ENCODE assay signal across 10 cellular contexts in the genomic region with DNA sequence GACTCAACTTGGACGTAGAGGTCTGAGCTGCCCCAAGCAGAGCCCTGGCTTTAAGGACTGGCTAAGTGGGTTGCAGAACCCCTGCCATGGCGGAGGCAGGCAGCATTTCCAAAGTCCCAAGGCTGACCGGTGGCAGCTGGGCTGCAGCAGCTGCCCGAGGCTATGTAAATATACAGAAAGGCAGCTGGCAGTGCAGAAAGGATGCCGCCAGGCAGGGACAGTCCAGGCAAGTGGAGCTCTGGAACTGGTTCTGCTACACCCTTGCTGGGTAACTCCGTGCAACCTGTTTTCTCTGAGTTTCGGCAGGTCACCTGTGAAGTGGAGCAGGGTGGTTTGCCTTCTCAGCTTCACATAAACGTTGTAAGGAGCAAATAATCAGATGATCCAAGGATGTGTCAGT. TPM values are rescaled to one million over a fixed set of nuclear protein-coding genes. Genes with fewer than 3 reads are reported as not detected.
DNase-seq lines count a peak whose midpoint lies in the region; TF ChIP-seq lines count a peak whose summit lies in the region.
"Had no signal": no experiment of that assay in that cellular context is flagged by ENCODE, and none has a peak within 500 bp of the region (broad histone marks: within the 10 kb centered on the region; RNA-seq: fewer than 3 reads in every experiment).

No MANE protein-coding gene starts in this region.

- H3K36me3 ChIP-seq in osteoblast (ENCODE audit: insufficient read depth, low read length) = peaks cover 5% of the 10 kb centered on the region

- TF ChIP-seq POLR2A in erythroblast (IDR thresholded peaks at IDR 0.05; ENCODE audit: low read length) = no peak

- DNase-seq in COR-L47 (lab: John Stamatoyannopoulos, UW) = peak; percentile 85
- DNase-seq in NCI-H345 (lab: John Stamatoyannopoulos, UW) = peak; percentile 49
- DNase-seq in epithelial cell of prostate (ENCODE audit: low read depth, low spot score) = no peak
- peak; percentile 41 for DNase-seq in osteoblast (ENCODE audit: insufficient read length, low spot score, missing footprints)
- DNase-seq in activated CD4-positive, alpha-beta T cell treated with anti-CD3 and anti-CD28 coated beads for 48 hours = no peak
- no peak for DNase-seq in erythroblast (lab: John Stamatoyannopoulos, UW)
- DNase-seq in stimulated activated CD4-positive, alpha-beta T cell treated with anti-CD3 and anti-CD28 coated beads, Interleukin-2, amount 100 ng/mL, for 48 hours = no peak
- DNase-seq in iPS-NIHi7 (ENCODE audit: extremely low spot score) = no peak
- DNase-seq: activated B cell treated with CpG ODN at 0.5 μM for 24 hours; naive thymus-derived CD4-positive, alpha-beta T cell had no signal

- peaks cover 68% of the 10 kb centered on the region for H3K79me2 ChIP-seq in osteoblast (ENCODE audit: insufficient read depth, low read length)

- no peak overlapping the region for H3K4me3 ChIP-seq in osteoblast (ENCODE audit: insufficient read depth, low read length)

- H3K9me3 ChIP-seq in osteoblast (ENCODE audit: low read depth, low read length) = no peaks in the 10 kb centered on the region

- H3K27me3 ChIP-seq in osteoblast (ENCODE audit: insufficient read depth, low read length) = no peaks in the 10 kb centered on the region

- no peak overlapping the region for H3K4me2 ChIP-seq in osteoblast (ENCODE audit: insufficient read depth, low read length)

- peaks cover 71% of the 10 kb centered on the region for H3K4me1 ChIP-seq in osteoblast (ENCODE audit: insufficient read depth, low read length)

- peaks cover 1% of the 10 kb centered on the region for H4K20me1 ChIP-seq in osteoblast (ENCODE audit: insufficient read depth, low read length)

- peak overlapping the region; percentile 97 for H3K27ac ChIP-seq in epithelial cell of prostate
- H3K27ac ChIP-seq in osteoblast (ENCODE audit: low read depth, low read length) = no peak overlapping the region

- no peak overlapping the region for H2AFZ ChIP-seq in osteoblast (ENCODE audit: low read length)

- TF ChIP-seq CTCF in osteoblast (IDR thresholded peaks at IDR 0.05; ENCODE audit: extremely low read depth, low read depth, low read length) = no peak

RNA-seq across cellular contexts. Expression of gene SHB, which starts 46.0 kb away (rescaled TPM):
- total RNA-seq in osteoblast = 8.8 and 9.4 TPM in 2 replicates

Comparison
In these comparisons a context has a peak if more than half of its experiments do, and no peak if none do; other contexts are left out.
1. DNase-seq: peak in COR-L47 (single experiment), NCI-H345 (single experiment) and osteoblast (single experiment); none in epithelial cell of prostate (single experiment), activated CD4-positive, alpha-beta T cell treated with anti-CD3 and anti-CD28 coated beads for 48 hours (single experiment), erythroblast (0 of 2), stimulated activated CD4-positive, alpha-beta T cell treated with anti-CD3 and anti-CD28 coated beads, Interleukin-2, amount 100 ng/mL, for 48 hours (0 of 2) and iPS-NIHi7 (single experiment).